ENCODE assay signal across 30 cellular contexts in genomic region chr22:43471186-43471585, GRCh38. TPM values are rescaled to one million over a fixed set of nuclear protein-coding genes. Genes with fewer than 3 reads are reported as not detected.
"Had no signal": no experiment of that assay in that cellular context is flagged by ENCODE, and none has a peak within 500 bp of the region (broad histone marks: within the 10 kb centered on the region; RNA-seq: fewer than 3 reads in every experiment).

No MANE protein-coding gene starts in this region.

- H3K4me3 ChIP-seq: ascending aorta, cardiac muscle cell had no signal

- H3K4me1 ChIP-seq: ascending aorta had no signal

- ATAC-seq: activated CD8-positive, alpha-beta T cell treated with anti-CD3 and anti-CD28 coated beads for 36 hours; activated naive CD8-positive, alpha-beta T cell treated with anti-CD3 and anti-CD28 coated beads, Interleukin-2, amount 50 U/mL, for 24 hours; activated T-cell treated with anti-CD3 and anti-CD28 coated beads, Interleukin-2, amount 50 U/mL, for 4 hours; activated T-cell treated with anti-CD3 and anti-CD28 coated beads, Interleukin-2, amount 50 U/mL, for 72 hours had no signal

- DNase-seq: activated B cell treated with CpG ODN at 0.5 μM for 24 hours; activated CD4-positive, alpha-beta memory T cell treated with anti-CD3 and anti-CD28 coated beads for 36 hours; activated CD4-positive, alpha-beta T cell treated with anti-CD3 and anti-CD28 coated beads for 4 hours; activated CD4-positive, alpha-beta T cell treated with anti-CD3 and anti-CD28 coated beads, Interleukin-2, amount 10 ng/mL, durations not matched to agents 24 days and 14 days; activated CD4-positive, alpha-beta T cell treated with anti-CD3 and anti-CD28 coated beads, Interleukin-2, amount 50 U/mL, for 1 hour; activated CD4-positive, alpha-beta T cell treated with anti-CD3 and anti-CD28 coated beads, Interleukin-2, amount 50 U/mL, for 4 hours; activated CD4-positive, CD25-positive, alpha-beta regulatory T cell treated with anti-CD3 and anti-CD28 coated beads, Interleukin-2, amount 50 U/mL, for 72 hours; activated CD8-positive, alpha-beta memory T cell treated with anti-CD3 and anti-CD28 coated beads, Interleukin-2, amount 50 U/mL, for 4 hours; activated CD8-positive, alpha-beta T cell treated with anti-CD3 and anti-CD28 coated beads for 36 hours; activated effector memory CD4-positive, alpha-beta T cell treated with Interleukin-2 at 50 U/mL for 16 hours; activated gamma-delta T cell; activated naive CD4-positive, alpha-beta T cell treated with anti-CD3 and anti-CD28 coated beads, Interleukin-2, amount 10 ng/mL, durations not matched to agents 7 days and 5 days; activated naive CD4-positive, alpha-beta T cell treated with Interleukin-2 at 50 U/mL for 16 hours; activated naive CD8-positive, alpha-beta T cell treated with anti-CD3 and anti-CD28 coated beads, Interleukin-2, amount 10 ng/mL, durations not matched to agents 7 days and 5 days; activated naive CD8-positive, alpha-beta T cell treated with anti-CD3 and anti-CD28 coated beads, Interleukin-2, amount 50 U/mL, for 24 hours; activated T-cell treated with anti-CD3 and anti-CD28 coated beads for 4 hours; activated T-cell treated with anti-CD3 and anti-CD28 coated beads, Interleukin-2, amount 50 U/mL, for 1 hour; activated T-cell treated with anti-CD3 and anti-CD28 coated beads, Interleukin-2, amount 50 U/mL, for 4 hours; activated T-cell treated with anti-CD3 and anti-CD28 coated beads, Interleukin-2, amount 50 U/mL, for 72 hours; central memory CD4-positive, alpha-beta T cell; SW 1271; T-helper 1 cell; T-helper 2 cell; T-helper 9 cell had no signal

- H3K27me3 ChIP-seq: ascending aorta had no signal

- H3K36me3 ChIP-seq: ascending aorta, cardiac muscle cell had no signal

- H3K9me3 ChIP-seq: ascending aorta had no signal

- H3K27ac ChIP-seq: ascending aorta, cardiac muscle cell, VCaP had no signal

RNA-seq across cellular contexts. Expression of gene MPPED1, which starts 59.4 kb away (rescaled TPM):
- total RNA-seq: activated B cell treated with CpG ODN at 0.5 μM for 24 hours; activated CD4-positive, alpha-beta memory T cell treated with anti-CD3 and anti-CD28 coated beads for 36 hours; activated CD4-positive, alpha-beta T cell treated with anti-CD3 and anti-CD28 coated beads, Interleukin-2, amount 10 ng/mL, durations not matched to agents 24 days and 14 days; activated CD8-positive, alpha-beta memory T cell treated with anti-CD3 and anti-CD28 coated beads for 36 hours; activated CD8-positive, alpha-beta T cell treated with anti-CD3 and anti-CD28 coated beads for 36 hours; activated naive CD8-positive, alpha-beta T cell treated with anti-CD3 and anti-CD28 coated beads, Interleukin-2, amount 10 ng/mL, durations not matched to agents 7 days and 5 days; activated T-cell treated with anti-CD3 and anti-CD28 coated beads, Interleukin-2, amount 50 U/mL, for 4 hours; activated T-cell treated with anti-CD3 and anti-CD28 coated beads, Interleukin-2, amount 50 U/mL, for 72 hours; activated T-helper 2 cell treated with anti-CD3 and anti-CD28 coated beads, Interferon-gamma antibody, Interleukin-2, Interleukin-4, amounts not matched to agents 10 μg/mL and 5 μg/mL and 100 μg/mL, durations not matched to agents 14 hours and 24 hours and 36 hours; ascending aorta; bronchial epithelial cell had no signal
- polyA plus RNA-seq: cardiac muscle cell had no signal
